In the genomic region with DNA sequence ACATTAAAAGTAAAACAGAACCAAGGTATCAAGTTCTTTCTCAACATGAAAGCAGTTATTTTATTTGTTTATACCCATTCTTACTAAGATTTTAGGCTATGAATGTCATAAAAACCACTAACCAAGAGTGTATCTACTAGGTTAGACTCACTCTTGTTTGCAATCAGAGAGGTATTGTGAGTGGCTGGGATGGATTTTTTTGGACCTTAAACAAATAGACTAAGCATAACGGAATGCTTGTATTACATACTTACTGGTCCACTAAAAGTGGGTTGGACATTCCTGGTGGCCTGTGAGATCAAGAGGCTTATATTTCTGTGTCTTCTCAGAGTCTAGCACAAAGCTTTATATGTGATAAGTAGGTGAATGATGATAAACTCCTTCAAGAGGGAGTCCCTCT, we compare ENCODE assay signal across 25 cellular contexts. TPM values are rescaled to one million over a fixed set of nuclear protein-coding genes. Genes with fewer than 3 reads are reported as not detected.
A peak's percentile ranks its signal among the peaks of the same experiment; 100 is the strongest.
DNase-seq lines count a peak whose midpoint lies in the region; ATAC-seq and TF ChIP-seq lines count a peak whose summit lies in the region.
"Had no signal": no experiment of that assay in that cellular context is flagged by ENCODE, and none has a peak within 500 bp of the region (broad histone marks: within the 10 kb centered on the region; RNA-seq: fewer than 3 reads in every experiment).

No MANE protein-coding gene starts in this region.

- WGBS in prostate gland = 61% methylated on average over 1 of the region's 1 CpG

- no peaks in the 10 kb centered on the region for H3K36me3 ChIP-seq in prostate gland
- H3K36me3 ChIP-seq: heart left ventricle, stomach had no signal

- no peaks in the 10 kb centered on the region for H3K27me3 ChIP-seq in prostate gland (replicated peaks; ENCODE audit: insufficient read depth)
- H3K27me3 ChIP-seq: dorsolateral prefrontal cortex, heart left ventricle, stomach had no signal

- intact Hi-C loops in prostate gland (cut with DNase I) (no loop called here), left cardiac atrium (cut with DNase I) (no loop called here)

- ATAC-seq in HG02884 (IDR thresholded peaks at IDR 0.05; ENCODE audit: unreplicated experiment) (no peak), GM18502 (IDR thresholded peaks at IDR 0.05; ENCODE audit: poor library complexity, unreplicated experiment) (no peak), left cardiac atrium (no peak)
- ATAC-seq: A549; activated CD4-positive, alpha-beta T cell treated with anti-CD3 and anti-CD28 coated beads for 36 hours; activated T-cell treated with anti-CD3 and anti-CD28 coated beads, Interleukin-2, amount 50 U/mL, for 4 hours; heart left ventricle; psoas muscle had no signal

- no peak overlapping the region for H3K27ac ChIP-seq in prostate gland
- H3K27ac ChIP-seq: A549, dorsolateral prefrontal cortex, heart left ventricle, psoas muscle, stomach had no signal

- no peak for TF ChIP-seq CTCF in prostate gland (IDR thresholded peaks at IDR 0.05)

- H3K9me3 ChIP-seq in prostate gland = no peaks in the 10 kb centered on the region
- H3K9me3 ChIP-seq: A549, heart left ventricle, psoas muscle, stomach had no signal

- no peak overlapping the region for H3K4me3 ChIP-seq in prostate gland
- H3K4me3 ChIP-seq: A549, dorsolateral prefrontal cortex, heart left ventricle, psoas muscle, stomach had no signal

- peak; percentile 63 for DNase-seq in AG08395 (ENCODE audit: low spot score)
- DNase-seq in GM04503 (ENCODE audit: low read depth) = peak; percentile 53
- peak; percentile 22 for DNase-seq in amniotic epithelial cell (ENCODE audit: low read depth)
- peak; percentile 36 for DNase-seq in hepatic stellate cell (ENCODE audit: low spot score)
- DNase-seq in prostate gland (ENCODE audit: low spot score) = no peak
- DNase-seq in left cardiac atrium = no peak
- DNase-seq: activated CD4-positive, alpha-beta T cell treated with anti-CD3 and anti-CD28 coated beads for 36 hours; activated naive CD4-positive, alpha-beta T cell; activated T-cell treated with anti-CD3 and anti-CD28 coated beads, Interleukin-2, amount 50 U/mL, for 4 hours; amygdala; Calu3; dorsolateral prefrontal cortex; heart left ventricle; KG1; mesendoderm; NCI-H146; NCI-H2171 treated with DMSO at 0.1 percent for 48 hours; NCI-H526 treated with DMSO at 0.1 percent for 48 hours; psoas muscle; RPMI8226; stomach; trophoblast cell had no signal

- no peak for TF ChIP-seq POLR2A in prostate gland (IDR thresholded peaks at IDR 0.05)

- H3K4me1 ChIP-seq in prostate gland (replicated peaks) = no peaks in the 10 kb centered on the region
- H3K4me1 ChIP-seq: A549, heart left ventricle, psoas muscle, stomach had no signal

RNA-seq across cellular contexts. Expression of a gene that starts 32.6 kb away (rescaled TPM):
- 10 to 100 TPM; 35.3 to 49.2 TPM for total RNA-seq in prostate gland
- 10 to 100 TPM; 17.8 to 21.2 TPM for total RNA-seq in left cardiac atrium

RNA-seq across cellular contexts. Expression of a gene that starts 50.7 kb away (rescaled TPM):
- total RNA-seq in prostate gland (1 to 10 TPM; 1.0 to 3.4 TPM), left cardiac atrium (under 1 TPM; 0.58 to 0.74 TPM)

Comparison
In these comparisons a context has a peak if more than half of its experiments do, and no peak if none do; other contexts are left out.
1. DNase-seq: peak in AG08395 (single experiment), GM04503 (single experiment), amniotic epithelial cell (single experiment) and hepatic stellate cell (single experiment); none in prostate gland (single experiment) and left cardiac atrium (single experiment).